In genomic region chr10:113103131-113103830, GRCh38 we compare ENCODE assay signal across 17 cellular contexts.
DNase-seq lines count a peak whose midpoint lies in the region; ATAC-seq and TF ChIP-seq lines count a peak whose summit lies in the region.
"Had no signal": no experiment of that assay in that cellular context is flagged by ENCODE, and none has a peak within 500 bp of the region (broad histone marks: within the 10 kb centered on the region; RNA-seq: fewer than 3 reads in every experiment).

No MANE protein-coding gene starts in this region.

- DNase-seq in breast epithelium (ENCODE audit: low spot score in 2 of 2) = no peak
- DNase-seq in mammary epithelial cell = no peak
- DNase-seq in OCI-M1 (lab: John Stamatoyannopoulos, UW) = peak; percentile 10
- peak in 1 of 2 donors; percentile 51 for DNase-seq in fibroblast of lung (ENCODE audit: low read depth in 2 of 2)
- no peak for DNase-seq in NCI-H1930 (lab: John Stamatoyannopoulos, UW)
- DNase-seq in GM19238 (ENCODE audit: insufficient read length, low spot score) = no peak
- no peak for DNase-seq in activated T-cell treated with anti-CD3 and anti-CD28 coated beads, Interleukin-2, amount 50 U/mL, for 1 hour
- DNase-seq: 8988T; activated CD4-positive, alpha-beta T cell treated with anti-CD3 and anti-CD28 coated beads for 48 hours; activated T-cell treated with anti-CD3 and anti-CD28 coated beads, Interleukin-2, amount 50 U/mL, for 48 hours; adrenal gland; NCI-H1092; stimulated activated naive CD8-positive, alpha-beta T cell treated with anti-CD3 and anti-CD28 coated beads, Interleukin-15, Interleukin-2, amounts not matched to agents 100 U/mL and 50 U/mL, for 24 hours had no signal

- H3K27ac ChIP-seq in breast epithelium = peak overlapping the region; percentile 74 to 78
- H3K27ac ChIP-seq in mammary epithelial cell (ENCODE audit: insufficient read depth, low read depth, low read length) = no peak overlapping the region
- peak overlapping the region; percentile 4 for H3K27ac ChIP-seq in fibroblast of lung (ENCODE audit: insufficient read depth, low read length)
- H3K27ac ChIP-seq: neutrophil, RWPE1 had no signal

- H3K36me3 ChIP-seq in breast epithelium (no peaks in the 10 kb centered on the region), mammary epithelial cell (ENCODE audit: insufficient read depth, low read length) (no peaks in the 10 kb centered on the region), fibroblast of lung (ENCODE audit: control insufficient read depth, insufficient read depth, low read length) (no peaks in the 10 kb centered on the region)
- H3K36me3 ChIP-seq: adrenal gland, neutrophil had no signal

- H3K9me3 ChIP-seq in breast epithelium (no peaks in the 10 kb centered on the region), mammary epithelial cell (replicated peaks; ENCODE audit: insufficient read depth, low read length) (no peaks in the 10 kb centered on the region), fibroblast of lung (ENCODE audit: control insufficient read depth, insufficient read depth, low read depth, low read length) (no peaks in the 10 kb centered on the region)
- H3K9me3 ChIP-seq: adrenal gland, neutrophil had no signal

- TF ChIP-seq POLR2A in breast epithelium (IDR thresholded peaks at IDR 0.05) = no peak

- CTCF ChIA-PET in mammary epithelial cell (lab: Charles Lee; ENCODE audit: low non-redundant PET) = no interaction called here

- no peaks in the 10 kb centered on the region for H4K20me1 ChIP-seq in mammary epithelial cell (ENCODE audit: insufficient read depth, low read length)
- H4K20me1 ChIP-seq in fibroblast of lung (ENCODE audit: control insufficient read depth, extremely low read depth, insufficient read depth, low read length) = no peaks in the 10 kb centered on the region

- TF ChIP-seq CTCF in breast epithelium (IDR thresholded peaks at IDR 0.05) (no peak), mammary epithelial cell (conservative IDR thresholded peaks at IDR 0.05 in 1 of 2, IDR thresholded peaks at IDR 0.05 in 1 of 2; ENCODE audit: extremely low read depth in 1 of 2, insufficient read depth in 1 of 2, low read depth in 1 of 2, low read length in 2 of 2) (no peak), fibroblast of lung (conservative IDR thresholded peaks at IDR 0.05 in 1 of 2, IDR thresholded peaks at IDR 0.05 in 1 of 2; ENCODE audit: low read depth in 1 of 2, low read length in 2 of 2) (no peak)

- H3K9ac ChIP-seq in mammary epithelial cell (ENCODE audit: insufficient read depth, low read length) (no peak overlapping the region), fibroblast of lung (ENCODE audit: insufficient read depth, low read length) (no peak overlapping the region)

- BruUV-seq in mammary epithelial cell (replicated peaks; lab: Mats Ljungman, UMichigan) = no TSS peak

- H3K4me1 ChIP-seq in breast epithelium = peaks cover 5 to 8% of the 10 kb centered on the region in 2 donors
- peaks cover 32% of the 10 kb centered on the region for H3K4me1 ChIP-seq in mammary epithelial cell (ENCODE audit: insufficient read depth, low read length)
- H3K4me1 ChIP-seq in fibroblast of lung (ENCODE audit: control insufficient read depth, extremely low read depth, insufficient read depth, low read length) = peaks cover 7% of the 10 kb centered on the region

- no peak for ATAC-seq in HG02623 (IDR thresholded peaks at IDR 0.05; ENCODE audit: unreplicated experiment)
- ATAC-seq: stimulated activated naive CD8-positive, alpha-beta T cell treated with anti-CD3 and anti-CD28 coated beads, Interleukin-15, Interleukin-2, amounts not matched to agents 100 U/mL and 50 U/mL, for 24 hours had no signal

- dilution Hi-C loops in mammary epithelial cell (cut with HindIII; ENCODE audit: low sequenced_read_pairs) = no loop called here

- H2AFZ ChIP-seq in mammary epithelial cell (ENCODE audit: low read depth, low read length) (no peak overlapping the region), fibroblast of lung (ENCODE audit: low read length) (no peak overlapping the region)

- intact Hi-C loops in breast epithelium (cut with DNase I; ENCODE audit: low total_unique reads) = no loop called here
- intact Hi-C loops in mammary epithelial cell (cut with micrococcal nuclease) = no loop called here

- H3K27me3 ChIP-seq in breast epithelium (no peaks in the 10 kb centered on the region), mammary epithelial cell (ENCODE audit: insufficient read depth, low read length) (no peaks in the 10 kb centered on the region), fibroblast of lung (ENCODE audit: control insufficient read depth, insufficient read depth, low read length) (no peaks in the 10 kb centered on the region)
- H3K27me3 ChIP-seq: adrenal gland, neutrophil had no signal

- WGBS in mammary epithelial cell (ENCODE audit: low coverage, missing lambda C conversion rate) = 97% methylated on average over 7 of the region's 8 CpGs

- no peak overlapping the region for H3K4me2 ChIP-seq in mammary epithelial cell (ENCODE audit: insufficient read depth, low read depth, low read length)
- peak overlapping the region; percentile 45 for H3K4me2 ChIP-seq in fibroblast of lung (ENCODE audit: extremely low read depth, insufficient read depth, low read length)

- in situ Hi-C loops in mammary epithelial cell (cut with MboI; ENCODE audit: low sequenced_read_pairs in 2 of 2) = no loop called here

- H3K4me3 ChIP-seq in breast epithelium = no peak overlapping the region
- H3K4me3 ChIP-seq in mammary epithelial cell (replicated peaks in 1 of 3; ENCODE audit: insufficient read depth in 1 of 3, low read depth in 2 of 3, low read length in 3 of 3) = no peak overlapping the region
- no peak overlapping the region for H3K4me3 ChIP-seq in fibroblast of lung (replicated peaks in 1 of 4; ENCODE audit: control extremely low read depth in 1 of 4, insufficient read depth in 1 of 4, low read depth in 3 of 4, low read length in 4 of 4)
- H3K4me3 ChIP-seq: adrenal gland, coronary artery had no signal

- H3K79me2 ChIP-seq in mammary epithelial cell (ENCODE audit: insufficient read depth, low read length) (peaks cover 17% of the 10 kb centered on the region), fibroblast of lung (ENCODE audit: control insufficient read depth, insufficient read depth, low read length) (peaks cover 2% of the 10 kb centered on the region)
